10 cellular contexts compared by ENCODE assay signal in genomic region chr4:98518555-98519267, GRCh38.
DNase-seq lines count a peak whose midpoint lies in the region; ATAC-seq, FAIRE-seq and TF ChIP-seq lines count a peak whose summit lies in the region.
"Had no signal": no experiment of that assay in that cellular context is flagged by ENCODE, and none has a peak within 500 bp of the region (broad histone marks: within the 10 kb centered on the region; RNA-seq: fewer than 3 reads in every experiment).

No MANE protein-coding gene starts in this region.

- no peak overlapping the region for H3K9ac ChIP-seq in fibroblast of lung (ENCODE audit: insufficient read depth, low read length)

- H3K4me2 ChIP-seq in fibroblast of lung (ENCODE audit: extremely low read depth, insufficient read depth, low read length): peak overlapping the region; percentile 21

- peaks cover 57% of the 10 kb centered on the region for H3K79me2 ChIP-seq in fibroblast of lung (ENCODE audit: control insufficient read depth, insufficient read depth, low read length)

- H2AFZ ChIP-seq in fibroblast of lung (ENCODE audit: low read length): no peak overlapping the region

- H3K4me1 ChIP-seq in fibroblast of lung (ENCODE audit: control insufficient read depth, extremely low read depth, insufficient read depth, low read length): peaks cover 38% of the 10 kb centered on the region

- no peaks in the 10 kb centered on the region for H3K9me3 ChIP-seq in fibroblast of lung (ENCODE audit: control insufficient read depth, insufficient read depth, low read depth, low read length)

- TF ChIP-seq CTCF in fibroblast of lung (conservative IDR thresholded peaks at IDR 0.05 in 1 of 2, IDR thresholded peaks at IDR 0.05 in 1 of 2; ENCODE audit: low read depth in 1 of 2, low read length in 2 of 2): no peak

- no peak overlapping the region for H3K4me3 ChIP-seq in fibroblast of lung (replicated peaks in 1 of 4; ENCODE audit: control extremely low read depth in 1 of 4, insufficient read depth in 1 of 4, low read depth in 3 of 4, low read length in 4 of 4)

- no peaks in the 10 kb centered on the region for H3K36me3 ChIP-seq in fibroblast of lung (ENCODE audit: control insufficient read depth, insufficient read depth, low read length)

- no peaks in the 10 kb centered on the region for H3K27me3 ChIP-seq in fibroblast of lung (ENCODE audit: control insufficient read depth, insufficient read depth, low read length)

- DNase-seq in GM18507 (ENCODE audit: extremely low spot score, insufficient read length, low read depth) (no peak), fibroblast of lung (ENCODE audit: low read depth in 2 of 2) (no peak), NCI-H2171 treated with DMSO at 0.1 percent for 48 hours (lab: John Stamatoyannopoulos, UW) (no peak), amygdala (lab: John Stamatoyannopoulos, UW) (no peak), NCI-H2081 treated with DMSO at 0.1 percent for 48 hours (lab: John Stamatoyannopoulos, UW) (no peak), caudate nucleus (lab: John Stamatoyannopoulos, UW) (no peak)
- DNase-seq: naive thymus-derived CD8-positive, alpha-beta T cell; NCI-H1105 treated with DMSO at 0.1 percent for 48 hours had no signal

- ATAC-seq in GM21528 (IDR thresholded peaks at IDR 0.05; ENCODE audit: low FRiP score, unreplicated experiment): peak; percentile 92
- ATAC-seq in HG03432 (IDR thresholded peaks at IDR 0.05; ENCODE audit: unreplicated experiment): peak; percentile 97
- ATAC-seq: naive thymus-derived CD8-positive, alpha-beta T cell had no signal

- H3K27ac ChIP-seq in fibroblast of lung (ENCODE audit: insufficient read depth, low read length) (no peak overlapping the region), caudate nucleus (ENCODE audit: low read depth, low read length) (no peak overlapping the region)

- peak; percentile 45 for FAIRE-seq in GM18507 (lab: Jason Lieb, UNC)

- H4K20me1 ChIP-seq in fibroblast of lung (ENCODE audit: control insufficient read depth, extremely low read depth, insufficient read depth, low read length): no peaks in the 10 kb centered on the region
